8 cellular contexts compared by ENCODE assay signal in the genomic region with DNA sequence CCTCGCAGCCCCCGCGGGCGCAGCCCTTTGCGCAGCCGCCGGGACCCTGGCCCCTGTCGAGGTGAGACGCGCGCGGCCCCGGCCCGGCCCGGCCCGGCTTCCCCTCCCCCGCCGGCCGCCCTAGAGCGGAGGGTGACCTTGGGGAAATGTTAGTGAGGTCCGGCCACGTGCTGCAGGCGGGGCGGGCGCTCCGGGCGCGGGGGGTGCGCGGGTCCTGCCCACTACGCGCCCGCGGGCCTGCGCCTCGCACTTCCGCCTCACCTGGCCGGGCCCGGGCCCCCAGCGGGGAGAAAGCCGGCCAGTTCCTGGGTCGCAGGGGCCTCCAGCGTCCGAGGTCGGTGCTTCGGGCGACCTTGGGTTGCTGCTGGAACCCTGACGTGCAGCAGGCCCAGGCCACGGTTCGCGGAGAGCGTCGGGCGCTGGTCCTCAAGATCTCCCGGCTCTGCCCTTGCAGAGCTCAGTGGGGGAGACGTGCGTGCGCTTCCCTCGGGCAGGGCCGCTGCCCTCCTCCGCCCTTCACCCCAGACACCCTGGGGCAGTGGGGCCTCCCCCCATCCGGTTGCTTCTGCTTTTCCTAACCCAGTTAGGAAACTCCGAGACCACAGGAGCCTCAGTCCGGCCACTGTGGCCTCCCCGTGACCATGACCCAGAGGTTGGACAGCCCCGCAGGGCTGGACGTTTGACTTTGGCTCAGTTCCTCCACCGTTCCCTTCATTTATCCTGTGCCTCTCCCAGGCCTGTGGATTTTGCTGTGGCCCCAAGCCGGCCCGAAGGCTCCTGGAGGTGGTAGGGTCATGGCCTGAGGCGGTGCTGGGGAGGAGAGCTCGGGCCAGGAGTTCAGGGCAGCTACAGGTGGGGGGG. TPM values are rescaled to one million over a fixed set of nuclear protein-coding genes. Genes with fewer than 3 reads are reported as not detected.
DNase-seq lines count a peak whose midpoint lies in the region; ATAC-seq and TF ChIP-seq lines count a peak whose summit lies in the region.

No MANE protein-coding gene starts in this region.

- no peaks in the 10 kb centered on the region for H3K27me3 Mint-ChIP-seq in T-helper 1 cell treated with Interleukin-12 subunit alpha and Interleukin-12 subunit beta and Interleukin-4 antibody, amounts not matched to agents 30 μg/mL and 1 μg/mL, for 36 hours (ENCODE audit: low read depth)

- WGBS in upper lobe of left lung, 2 donors, result 0 to 9% methylated on average over 5 to 29 of the region's 72 CpGs

- no peaks in the 10 kb centered on the region for H3K36me3 Mint-ChIP-seq in T-helper 1 cell treated with Interleukin-12 subunit alpha and Interleukin-12 subunit beta and Interleukin-4 antibody, amounts not matched to agents 30 μg/mL and 1 μg/mL, for 36 hours (ENCODE audit: low read depth)

- peaks cover 11% of the 10 kb centered on the region for H3K4me1 Mint-ChIP-seq in T-helper 1 cell treated with Interleukin-12 subunit alpha and Interleukin-12 subunit beta and Interleukin-4 antibody, amounts not matched to agents 30 μg/mL and 1 μg/mL, for 36 hours (ENCODE audit: low read depth)

- H3K4me1 ChIP-seq in BE2C (peaks cover 10% of the 10 kb centered on the region), upper lobe of left lung (peaks cover 22 to 80% (median 49%) of the 10 kb centered on the region in 4 donors)
- H3K4me1 ChIP-seq in effector memory CD4-positive, alpha-beta T cell (ENCODE audit: control insufficient read depth, insufficient read depth, low read length, poor library complexity, severe bottlenecking), result peaks cover 12% of the 10 kb centered on the region

- TF ChIP-seq CTCF in BE2C (IDR thresholded peaks at IDR 0.05; ENCODE audit: low read depth, low read length), result no peak
- TF ChIP-seq CTCF in upper lobe of left lung (IDR thresholded peaks at IDR 0.05), result peak in 1 of 6 experiments; percentile 6

- peak in 1 of 4 donors; percentile 50 for TF ChIP-seq POLR2A in upper lobe of left lung (IDR thresholded peaks at IDR 0.05)

- H3K4me3 ChIP-seq in BE2C (ENCODE audit: low read depth, low read length) (peak overlapping the region; percentile 65), upper lobe of left lung (peak overlapping the region; percentile 91 to 97 (median 94))
- H3K4me3 ChIP-seq in effector memory CD4-positive, alpha-beta T cell (ENCODE audit: insufficient read depth, low read depth, low read length, poor library complexity, severe bottlenecking), result peak overlapping the region; percentile 78

- H3K9me3 Mint-ChIP-seq in T-helper 1 cell treated with Interleukin-12 subunit alpha and Interleukin-12 subunit beta and Interleukin-4 antibody, amounts not matched to agents 30 μg/mL and 1 μg/mL, for 36 hours, result no peaks in the 10 kb centered on the region

- peak overlapping the region; percentile 18 for H3K27ac ChIP-seq in effector memory CD4-positive, alpha-beta T cell (ENCODE audit: insufficient read depth, low read length, poor library complexity, severe bottlenecking)
- H3K27ac ChIP-seq in upper lobe of left lung, result peak overlapping the region; percentile 85 to 89 (median 88)

- no peaks in the 10 kb centered on the region for H3K27me3 ChIP-seq in BE2C
- H3K27me3 ChIP-seq in effector memory CD4-positive, alpha-beta T cell (replicated peaks; ENCODE audit: control insufficient read depth, insufficient read depth, low read length, poor library complexity, severe bottlenecking), result no peaks in the 10 kb centered on the region
- no peaks in the 10 kb centered on the region for H3K27me3 ChIP-seq in upper lobe of left lung

- H3K9me3 ChIP-seq in BE2C (no peaks in the 10 kb centered on the region), upper lobe of left lung (no peaks in the 10 kb centered on the region)
- H3K9me3 ChIP-seq in effector memory CD4-positive, alpha-beta T cell (ENCODE audit: control insufficient read depth, low read length), result no peaks in the 10 kb centered on the region

- peak; percentile 43 for ATAC-seq in GM19023 (IDR thresholded peaks at IDR 0.05; ENCODE audit: unreplicated experiment)
- peak; percentile 39 for ATAC-seq in HG03442 (IDR thresholded peaks at IDR 0.05; ENCODE audit: unreplicated experiment)
- ATAC-seq in upper lobe of left lung (ENCODE audit: low FRiP score in 2 of 2), result peak; percentile 50

- no peak for TF ChIP-seq EP300 in upper lobe of left lung (IDR thresholded peaks at IDR 0.05)

- peak overlapping the region; percentile 20 for H3K27ac Mint-ChIP-seq in T-helper 1 cell treated with Interleukin-12 subunit alpha and Interleukin-12 subunit beta and Interleukin-4 antibody, amounts not matched to agents 30 μg/mL and 1 μg/mL, for 36 hours

- peak; percentile 53 for DNase-seq in BE2C
- no peak for DNase-seq in effector memory CD4-positive, alpha-beta T cell
- peak; percentile 61 for DNase-seq in mucosa of gallbladder (ENCODE audit: low spot score)
- DNase-seq in upper lobe of left lung, result peak; percentile 79 to 95
- no peak for DNase-seq in NK-92 (lab: John Stamatoyannopoulos, UW; ENCODE audit: unreplicated experiment)

- no peaks in the 10 kb centered on the region for H3K36me3 ChIP-seq in BE2C
- no peaks in the 10 kb centered on the region for H3K36me3 ChIP-seq in effector memory CD4-positive, alpha-beta T cell (ENCODE audit: control insufficient read depth, insufficient read depth, low read length)
- no peaks in the 10 kb centered on the region for H3K36me3 ChIP-seq in upper lobe of left lung

- peak overlapping the region; percentile 70 for H3K4me3 Mint-ChIP-seq in T-helper 1 cell treated with Interleukin-12 subunit alpha and Interleukin-12 subunit beta and Interleukin-4 antibody, amounts not matched to agents 30 μg/mL and 1 μg/mL, for 36 hours

RNA-seq across cellular contexts. Expression of a gene that starts 0.8 kb away (rescaled TPM):
- polyA plus RNA-seq in BE2C (2012; ENCODE audit: insufficient read depth, insufficient read length, low read depth), result 180 TPM
- total RNA-seq in mucosa of gallbladder, result 67.6 TPM
- total RNA-seq in upper lobe of left lung, result 10 to 100 TPM; 34.9 to 85.7 (median 53.3) TPM

RNA-seq across cellular contexts. Expression of a gene that starts 6.3 kb away (rescaled TPM):
- 215 TPM for polyA plus RNA-seq in BE2C (2012; ENCODE audit: insufficient read depth, insufficient read length, low read depth)
- 69.3 TPM for total RNA-seq in mucosa of gallbladder
- total RNA-seq in upper lobe of left lung, result 100 to 1,000 TPM in 4 of 6 donors, 10 to 100 TPM in 2; 69.5 to 210 (median 111) TPM

RNA-seq across cellular contexts. Expression of a gene that starts 6.7 kb away (rescaled TPM):
- polyA plus RNA-seq in BE2C (2012; ENCODE audit: insufficient read depth, insufficient read length, low read depth), result 44.4 TPM
- total RNA-seq in mucosa of gallbladder (62.4 TPM), upper lobe of left lung (100 to 1,000 TPM in 1 of 6 donors, 10 to 100 TPM in 5; 18.8 to 174 (median 34.1) TPM)

RNA-seq across cellular contexts. Expression of a gene that starts 11.6 kb away (rescaled TPM):
- 1.3 TPM for polyA plus RNA-seq in BE2C (2012; ENCODE audit: insufficient read depth, insufficient read length, low read depth)
- total RNA-seq in mucosa of gallbladder, result 1.7 TPM
- total RNA-seq in upper lobe of left lung, result 10 to 100 TPM in 1 of 6 donors, 1 to 10 TPM in 5; 1.7 to 16.8 (median 5.8) TPM

RNA-seq across cellular contexts. Expression of a gene that starts 25.5 kb away (rescaled TPM):
- polyA plus RNA-seq in BE2C (2012; ENCODE audit: insufficient read depth, insufficient read length, low read depth), result 535 TPM
- total RNA-seq in mucosa of gallbladder (125 TPM), upper lobe of left lung (100 to 1,000 TPM in 4 of 6 donors, 10 to 100 TPM in 2; 53.0 to 535 (median 107) TPM)

Comparison
In these comparisons a context has a peak if more than half of its experiments do, and no peak if none do; other contexts are left out.
1. DNase-seq: peak in BE2C (single experiment), mucosa of gallbladder (single experiment) and upper lobe of left lung (2 of 2); none in effector memory CD4-positive, alpha-beta T cell (0 of 3) and NK-92 (single experiment).
2. Peak in every context shown above with its lines, with median percentiles within 50 percentile points of each other: H3K4me3 ChIP-seq and ATAC-seq.